Comparison of ENCODE assay signal across 33 cellular contexts in the genomic region with DNA sequence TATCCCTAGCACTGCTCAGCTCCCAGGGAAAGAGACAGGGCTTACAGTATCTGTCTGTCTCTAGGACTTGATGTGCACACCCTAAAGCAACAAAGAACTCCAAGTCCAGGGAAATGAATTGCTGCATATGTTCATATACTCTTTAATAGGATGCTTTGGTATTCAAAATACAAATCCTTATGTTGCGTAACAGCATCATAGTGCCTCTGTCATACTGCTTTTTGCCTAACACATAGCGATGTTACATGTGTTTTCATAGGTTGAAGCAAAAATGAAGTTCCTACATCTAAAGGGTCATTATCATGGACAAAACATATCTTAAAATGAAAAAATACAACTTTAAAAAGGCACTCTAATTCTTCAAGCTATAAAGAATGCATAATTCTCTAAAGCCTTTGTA.
"Had no signal": no experiment of that assay in that cellular context is flagged by ENCODE, and none has a peak within 500 bp of the region (broad histone marks: within the 10 kb centered on the region; RNA-seq: fewer than 3 reads in every experiment).

No MANE protein-coding gene starts in this region.

- FAIRE-seq: astrocyte, TTC549 had no signal

- H3K4me3 ChIP-seq: adrenal gland, body of pancreas, breast epithelium had no signal

- H3K4me1 ChIP-seq: adrenal gland, body of pancreas, breast epithelium had no signal

- H3K36me3 ChIP-seq: adrenal gland, brain microvascular endothelial cell, breast epithelium had no signal

- H3K9me3 ChIP-seq: adrenal gland, body of pancreas, breast epithelium had no signal

- ATAC-seq: activated CD8-positive, alpha-beta T cell treated with anti-CD3 and anti-CD28 coated beads for 36 hours; activated naive CD4-positive, alpha-beta T cell treated with anti-CD3 and anti-CD28 coated beads, Interleukin-2, amount 50 U/mL, for 72 hours; activated T-cell treated with anti-CD3 and anti-CD28 coated beads, Interleukin-2, amount 50 U/mL, for 4 hours; activated T-cell treated with anti-CD3 and anti-CD28 coated beads, Interleukin-2, amount 50 U/mL, for 72 hours; activated T-helper 17 cell treated with anti-CD3 and anti-CD28 coated beads, Interleukin-2, amount 50 U/mL, for 72 hours; body of pancreas had no signal

- H3K27ac ChIP-seq: adrenal gland, body of pancreas, brain microvascular endothelial cell, breast epithelium, VCaP had no signal

- H3K27me3 ChIP-seq: adrenal gland, body of pancreas, brain microvascular endothelial cell, breast epithelium had no signal

- DNase-seq: activated B cell treated with CpG ODN at 0.5 μM for 24 hours; activated CD4-positive, alpha-beta memory T cell treated with anti-CD3 and anti-CD28 coated beads for 36 hours; activated CD4-positive, alpha-beta T cell treated with anti-CD3 and anti-CD28 coated beads for 4 hours; activated CD4-positive, alpha-beta T cell treated with anti-CD3 and anti-CD28 coated beads, Interleukin-2, amount 10 ng/mL, durations not matched to agents 24 days and 14 days; activated CD4-positive, alpha-beta T cell treated with anti-CD3 and anti-CD28 coated beads, Interleukin-2, amount 50 U/mL, for 1 hour; activated CD4-positive, alpha-beta T cell treated with anti-CD3 and anti-CD28 coated beads, Interleukin-2, amount 50 U/mL, for 4 hours; activated CD4-positive, CD25-positive, alpha-beta regulatory T cell treated with anti-CD3 and anti-CD28 coated beads, Interleukin-2, amount 50 U/mL, for 72 hours; activated CD8-positive, alpha-beta memory T cell treated with anti-CD3 and anti-CD28 coated beads, Interleukin-2, amount 50 U/mL, for 4 hours; activated CD8-positive, alpha-beta T cell treated with anti-CD3 and anti-CD28 coated beads for 36 hours; activated effector memory CD4-positive, alpha-beta T cell treated with anti-CD3 and anti-CD28 coated beads, Interleukin-2, amount 50 U/mL, for 16 hours; activated gamma-delta T cell treated with Interleukin-2 at 50 U/mL for 16 hours; activated naive CD4-positive, alpha-beta T cell; activated naive CD4-positive, alpha-beta T cell treated with anti-CD3 and anti-CD28 coated beads for 36 hours; activated naive CD4-positive, alpha-beta T cell treated with anti-CD3 and anti-CD28 coated beads, Interleukin-2, amount 50 U/mL, for 16 hours; activated naive CD8-positive, alpha-beta T cell treated with anti-CD3 and anti-CD28 coated beads for 36 hours; activated T-cell treated with anti-CD3 and anti-CD28 coated beads for 4 hours; activated T-cell treated with anti-CD3 and anti-CD28 coated beads, Interleukin-2, amount 50 U/mL, for 1 hour; activated T-cell treated with anti-CD3 and anti-CD28 coated beads, Interleukin-2, amount 50 U/mL, for 4 hours; activated T-cell treated with anti-CD3 and anti-CD28 coated beads, Interleukin-2, amount 50 U/mL, for 72 hours; adrenal gland; amniotic stem cell; aorta; body of pancreas; brain microvascular endothelial cell; central memory CD4-positive, alpha-beta T cell; T-helper 2 cell; T-helper 9 cell had no signal
